20 cellular contexts compared by ENCODE assay signal in the genomic region with DNA sequence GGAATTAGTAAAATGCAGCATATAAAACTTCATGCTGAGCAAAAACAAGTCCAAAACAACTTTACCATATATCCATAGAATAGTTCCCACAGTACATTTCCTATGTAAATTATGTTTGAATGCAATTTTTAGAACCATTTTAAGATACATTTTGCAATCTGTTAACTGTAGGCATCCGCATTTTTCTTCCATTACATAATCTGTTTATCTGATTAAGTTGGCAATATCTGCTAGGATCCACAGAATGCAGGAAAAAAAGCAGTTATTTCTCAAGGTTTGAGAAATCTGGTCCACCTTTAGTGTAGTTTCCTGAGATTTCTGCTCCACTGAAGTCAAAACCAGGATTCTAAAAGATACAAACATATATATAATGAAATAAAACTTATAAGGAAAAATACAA. TPM values are rescaled to one million over a fixed set of nuclear protein-coding genes. Genes with fewer than 3 reads are reported as not detected.
"Had no signal": no experiment of that assay in that cellular context is flagged by ENCODE, and none has a peak within 500 bp of the region (broad histone marks: within the 10 kb centered on the region; RNA-seq: fewer than 3 reads in every experiment).

No MANE protein-coding gene starts in this region.

- DNase-seq: activated CD4-positive, alpha-beta T cell treated with anti-CD3 and anti-CD28 coated beads, Interleukin-2, amount 10 ng/mL, durations not matched to agents 7 days and 5 days; activated CD4-positive, CD25-positive, alpha-beta regulatory T cell; activated CD8-positive, alpha-beta memory T cell treated with anti-CD3 and anti-CD28 coated beads, Interleukin-2, amount 50 U/mL, for 48 hours; activated gamma-delta T cell; activated T-cell treated with anti-CD3 and anti-CD28 coated beads, Interleukin-2, amount 50 U/mL, for 72 hours; amygdala; body of pancreas; central memory CD4-positive, alpha-beta T cell; effector CD8-positive, alpha-beta T cell; left ventricle myocardium superior; natural killer cell; posterior cingulate gyrus; stimulated activated CD4-positive, alpha-beta T cell treated with anti-CD3 and anti-CD28 coated beads, Interleukin-4, amount 100 ng/mL, for 24 hours; stimulated activated naive CD4-positive, alpha-beta T cell; substantia nigra; SW 1271 had no signal

- H3K27ac ChIP-seq: body of pancreas, coronary artery, skin epidermis had no signal

- H3K4me3 ChIP-seq: body of pancreas, coronary artery, skin epidermis, tibial nerve had no signal

- ATAC-seq: activated naive CD4-positive, alpha-beta T cell treated with anti-CD3 and anti-CD28 coated beads, Interleukin-2, amount 50 U/mL, for 72 hours; activated T-cell treated with anti-CD3 and anti-CD28 coated beads, Interleukin-2, amount 50 U/mL, for 72 hours; body of pancreas; left ventricle myocardium superior; natural killer cell had no signal

- H3K9me3 ChIP-seq: body of pancreas, tibial nerve had no signal

- H3K27me3 ChIP-seq: body of pancreas, tibial nerve had no signal

RNA-seq across cellular contexts. Expression of a gene that starts 6.7 kb away (rescaled TPM):
- total RNA-seq: body of pancreas had no signal
